Comparison of ENCODE assay signal across 1 cellular context in genomic region chr7:139981533-139981932, GRCh38.
TF ChIP-seq lines count a peak whose summit lies in the region.

No MANE protein-coding gene starts in this region.

TF ChIP-seq in WTC11, 78 proteins besides CTCF, POLR2A, EP300 and RAD21 (continued from another document):
- TF ChIP-seq, protein P1, sequence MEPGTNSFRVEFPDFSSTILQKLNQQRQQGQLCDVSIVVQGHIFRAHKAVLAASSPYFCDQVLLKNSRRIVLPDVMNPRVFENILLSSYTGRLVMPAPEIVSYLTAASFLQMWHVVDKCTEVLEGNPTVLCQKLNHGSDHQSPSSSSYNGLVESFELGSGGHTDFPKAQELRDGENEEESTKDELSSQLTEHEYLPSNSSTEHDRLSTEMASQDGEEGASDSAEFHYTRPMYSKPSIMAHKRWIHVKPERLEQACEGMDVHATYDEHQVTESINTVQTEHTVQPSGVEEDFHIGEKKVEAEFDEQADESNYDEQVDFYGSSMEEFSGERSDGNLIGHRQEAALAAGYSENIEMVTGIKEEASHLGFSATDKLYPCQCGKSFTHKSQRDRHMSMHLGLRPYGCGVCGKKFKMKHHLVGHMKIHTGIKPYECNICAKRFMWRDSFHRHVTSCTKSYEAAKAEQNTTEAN (CRISPR knock-in tag; IDR thresholded peaks at IDR 0.05), result no peak
- TF ChIP-seq SMAD3 (CRISPR knock-in tag; IDR thresholded peaks at IDR 0.05; ENCODE audit: borderline replicate concordance) (no peak), IRF2 (CRISPR knock-in tag; IDR thresholded peaks at IDR 0.05; ENCODE audit: borderline replicate concordance, low read depth) (no peak), SMAD4 (CRISPR knock-in tag; IDR thresholded peaks at IDR 0.05) (no peak), E2F5 (CRISPR knock-in tag; IDR thresholded peaks at IDR 0.05) (no peak)
- TF ChIP-seq, protein P2, sequence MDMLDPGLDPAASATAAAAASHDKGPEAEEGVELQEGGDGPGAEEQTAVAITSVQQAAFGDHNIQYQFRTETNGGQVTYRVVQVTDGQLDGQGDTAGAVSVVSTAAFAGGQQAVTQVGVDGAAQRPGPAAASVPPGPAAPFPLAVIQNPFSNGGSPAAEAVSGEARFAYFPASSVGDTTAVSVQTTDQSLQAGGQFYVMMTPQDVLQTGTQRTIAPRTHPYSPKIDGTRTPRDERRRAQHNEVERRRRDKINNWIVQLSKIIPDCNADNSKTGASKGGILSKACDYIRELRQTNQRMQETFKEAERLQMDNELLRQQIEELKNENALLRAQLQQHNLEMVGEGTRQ (CRISPR knock-in tag; IDR thresholded peaks at IDR 0.05), result no peak
